ENCODE assay signal across 11 cellular contexts in the genomic region with DNA sequence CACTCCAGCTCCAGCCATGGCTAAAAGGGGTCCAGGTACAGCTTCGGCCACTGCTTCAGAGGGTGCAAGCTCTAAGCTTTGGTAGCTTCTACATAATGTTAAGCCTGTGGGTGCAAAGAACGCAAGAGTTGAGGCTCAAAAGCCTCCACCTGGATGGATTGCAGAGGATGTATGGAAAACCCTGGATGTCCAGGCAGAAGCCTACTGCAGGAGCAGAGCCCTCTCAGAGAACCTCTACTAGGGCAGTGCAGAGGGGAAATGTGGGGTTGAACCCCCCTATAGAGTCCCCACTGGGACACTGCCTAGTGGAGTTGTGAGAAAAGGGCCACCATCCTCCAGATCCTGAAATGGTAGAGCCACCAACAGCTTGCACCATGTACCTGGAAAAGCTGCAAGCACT.
"Had no signal": no experiment of that assay in that cellular context is flagged by ENCODE, and none has a peak within 500 bp of the region (broad histone marks: within the 10 kb centered on the region; RNA-seq: fewer than 3 reads in every experiment).

No MANE protein-coding gene starts in this region.

- H2AFZ ChIP-seq: GM23248, GM23338 had no signal

- H3K9ac ChIP-seq: GM23248 had no signal

- H3K4me1 ChIP-seq: HAP-1 had no signal

- FAIRE-seq: H1, H54 had no signal

- ATAC-seq: GM23338, HCT116 had no signal

- H3K4me3 ChIP-seq: GM23248, GM23338, HAP-1 had no signal

- H3K27ac ChIP-seq: GM23248 had no signal

- H3K36me3 ChIP-seq: HAP-1 had no signal

- DNase-seq: GM23248, GOT3, H7, H9, HCEC 1CT, HFFc6 had no signal

- H3K4me2 ChIP-seq: GM23338 had no signal
